35 cellular contexts compared by ENCODE assay signal in genomic region chr20:31449511-31450128, GRCh38. TPM values are rescaled to one million over a fixed set of nuclear protein-coding genes. Genes with fewer than 3 reads are reported as not detected.
"Had no signal": no experiment of that assay in that cellular context is flagged by ENCODE, and none has a peak within 500 bp of the region (broad histone marks: within the 10 kb centered on the region; RNA-seq: fewer than 3 reads in every experiment).

No MANE protein-coding gene starts in this region.

- H3K4me3 ChIP-seq: neural progenitor cell, ovary, psoas muscle, skin epidermis, smooth muscle cell, spleen, stomach, thoracic aorta, thyroid gland, tibial nerve, upper lobe of right lung, uterus had no signal

- H3K27me3 ChIP-seq: neural progenitor cell, ovary, thyroid gland, tibial nerve, uterus had no signal

- H3K4me2 ChIP-seq: neural progenitor cell, smooth muscle cell had no signal

- H3K4me1 Mint-ChIP-seq: naive thymus-derived CD4-positive, alpha-beta T cell; natural killer cell; nephron; neural progenitor cell; stimulated activated effector memory CD8-positive, alpha-beta T cell treated with anti-CD3 and anti-CD28 coated beads, Interleukin-12 subunit alpha, Interleukin-12 subunit beta, amount 100 ng/mL, for 72 hours had no signal

- ATAC-seq: naive thymus-derived CD4-positive, alpha-beta T cell; natural killer cell; psoas muscle; right cardiac atrium; sciatic nerve; stimulated activated effector memory CD8-positive, alpha-beta T cell treated with anti-CD3 and anti-CD28 coated beads, Interleukin-12 subunit alpha, Interleukin-12 subunit beta, amount 100 ng/mL, for 72 hours; stimulated activated naive B cell treated with anti-CD40 and anti-IgM and Interleukin-4, amounts not matched to agents 10 μg/mL and 1 μg/mL and 100 μg/mL, for 72 hours; upper lobe of right lung had no signal

- H3K36me3 Mint-ChIP-seq: naive thymus-derived CD4-positive, alpha-beta T cell; natural killer cell; neural progenitor cell; stimulated activated effector memory CD8-positive, alpha-beta T cell treated with anti-CD3 and anti-CD28 coated beads, Interleukin-12 subunit alpha, Interleukin-12 subunit beta, amount 100 ng/mL, for 72 hours; stimulated activated naive B cell treated with anti-CD40 and anti-IgM and Interleukin-4, amounts not matched to agents 10 μg/mL and 1 μg/mL and 100 μg/mL, for 72 hours had no signal

- H3K27ac Mint-ChIP-seq: naive thymus-derived CD4-positive, alpha-beta T cell; natural killer cell; nephron; neural progenitor cell; progenitor cell of endocrine pancreas; stimulated activated effector memory CD8-positive, alpha-beta T cell treated with anti-CD3 and anti-CD28 coated beads, Interleukin-12 subunit alpha, Interleukin-12 subunit beta, amount 100 ng/mL, for 72 hours; stimulated activated naive B cell treated with anti-CD40 and anti-IgM and Interleukin-4, amounts not matched to agents 10 μg/mL and 1 μg/mL and 100 μg/mL, for 72 hours; stimulated activated naive CD8-positive, alpha-beta T cell treated with anti-CD3 and anti-CD28 coated beads, Interleukin-15, Interleukin-2, amounts not matched to agents 100 ng/mL and 50 ng/mL, for 24 hours had no signal

- H3K27me3 Mint-ChIP-seq: progenitor cell of endocrine pancreas; stimulated activated naive CD8-positive, alpha-beta T cell treated with anti-CD3 and anti-CD28 coated beads, Interleukin-15, Interleukin-2, amounts not matched to agents 100 ng/mL and 50 ng/mL, for 24 hours had no signal

- H3K4me3 Mint-ChIP-seq: naive thymus-derived CD4-positive, alpha-beta T cell; natural killer cell; nephron; neural progenitor cell; stimulated activated effector memory CD8-positive, alpha-beta T cell treated with anti-CD3 and anti-CD28 coated beads, Interleukin-12 subunit alpha, Interleukin-12 subunit beta, amount 100 ng/mL, for 72 hours; stimulated activated naive B cell treated with anti-CD40 and anti-IgM and Interleukin-4, amounts not matched to agents 10 μg/mL and 1 μg/mL and 100 μg/mL, for 72 hours; stimulated activated naive CD8-positive, alpha-beta T cell treated with anti-CD3 and anti-CD28 coated beads, Interleukin-15, Interleukin-2, amounts not matched to agents 100 ng/mL and 50 ng/mL, for 24 hours had no signal

- H3K79me2 ChIP-seq: parathyroid adenoma had no signal

- H3K36me3 ChIP-seq: neural progenitor cell, ovary, spleen, stomach, thoracic aorta, thyroid gland, tibial nerve, upper lobe of right lung, uterus had no signal

- DNase-seq: naive thymus-derived CD4-positive, alpha-beta T cell; natural killer cell; occipital lobe; ovary; posterior cingulate gyrus; psoas muscle; right cardiac atrium; spleen; stimulated activated CD4-positive, alpha-beta T cell treated with anti-CD3 and anti-CD28 coated beads, Interleukin-12 subunit alpha, Interleukin-12 subunit beta, amount 100 ng/mL, for 4 hours; stimulated activated CD4-positive, alpha-beta T cell treated with anti-CD3 and anti-CD28 coated beads, Interleukin-1b, Interleukin-23, amount 100 ng/mL, for 48 hours; stimulated activated CD4-positive, alpha-beta T cell treated with anti-CD3 and anti-CD28 coated beads, Interleukin-4, amount 100 ng/mL, for 1 hour; stimulated activated naive B cell treated with anti-CD40 and anti-IgM and Interleukin-4, amounts not matched to agents 10 μg/mL and 1 μg/mL and 100 μg/mL, for 72 hours; stimulated activated naive CD4-positive, alpha-beta T cell treated with Interleukin-2 at 50 U/mL for 16 hours; stomach; thyroid gland; trophoblast cell; upper lobe of right lung; uterus had no signal

- H3K9me3 ChIP-seq: ovary, psoas muscle, spleen, stomach, thoracic aorta, thyroid gland, upper lobe of right lung, uterus had no signal

- H3K9me3 Mint-ChIP-seq: naive thymus-derived CD4-positive, alpha-beta T cell; natural killer cell; stimulated activated effector memory CD8-positive, alpha-beta T cell treated with anti-CD3 and anti-CD28 coated beads, Interleukin-12 subunit alpha, Interleukin-12 subunit beta, amount 100 ng/mL, for 72 hours; stimulated activated naive CD8-positive, alpha-beta T cell treated with anti-CD3 and anti-CD28 coated beads, Interleukin-15, Interleukin-2, amounts not matched to agents 100 ng/mL and 50 ng/mL, for 24 hours had no signal

- H3K27ac ChIP-seq: neural progenitor cell, ovary, parathyroid adenoma, psoas muscle, skin epidermis, spleen, stomach, thoracic aorta, thyroid gland, tibial nerve, upper lobe of right lung, uterus had no signal

- H2AFZ ChIP-seq: neural progenitor cell, parathyroid adenoma had no signal

- H3K4me1 ChIP-seq: neural progenitor cell, parathyroid adenoma, psoas muscle, spleen, stomach, thyroid gland, tibial nerve, upper lobe of right lung, uterus had no signal

RNA-seq across cellular contexts. Expression of gene DEFB123, which starts 9.2 kb away (rescaled TPM):
- total RNA-seq: naive thymus-derived CD4-positive, alpha-beta T cell; natural killer cell; occipital lobe; osteoblast; ovary; progenitor cell of endocrine pancreas; psoas muscle; renal cortical epithelial cell; right cardiac atrium; sciatic nerve; smooth muscle cell; spleen; stomach; subcutaneous adipose tissue; temporal lobe; thoracic aorta; tibial nerve; upper lobe of right lung; urinary bladder; uterus had no signal
- polyA plus RNA-seq: naive thymus-derived CD4-positive, alpha-beta T cell; neural cell; ovary; psoas muscle; right cardiac atrium; smooth muscle cell; spleen; stomach; urinary bladder had no signal

RNA-seq across cellular contexts. Expression of gene DEFB124, which starts 25.3 kb away (rescaled TPM):
- total RNA-seq: naive thymus-derived CD4-positive, alpha-beta T cell; natural killer cell; occipital lobe; osteoblast; progenitor cell of endocrine pancreas; psoas muscle; renal cortical epithelial cell; right cardiac atrium; smooth muscle cell; spleen; subcutaneous adipose tissue; temporal lobe; thoracic aorta; thyroid gland; tibial nerve; upper lobe of right lung; urinary bladder had no signal
- polyA plus RNA-seq: naive thymus-derived CD4-positive, alpha-beta T cell; neural cell; right cardiac atrium; smooth muscle cell had no signal

RNA-seq across cellular contexts. Expression of gene REM1, which starts 25.5 kb away (rescaled TPM):
- total RNA-seq: naive thymus-derived CD4-positive, alpha-beta T cell; natural killer cell; occipital lobe; osteoblast; progenitor cell of endocrine pancreas; renal cortical epithelial cell; temporal lobe had no signal
- polyA plus RNA-seq: naive thymus-derived CD4-positive, alpha-beta T cell; neural cell had no signal

RNA-seq across cellular contexts. Expression of gene DEFB121, which starts 43.6 kb away (rescaled TPM):
- total RNA-seq: naive thymus-derived CD4-positive, alpha-beta T cell; natural killer cell; occipital lobe; osteoblast; ovary; progenitor cell of endocrine pancreas; psoas muscle; renal cortical epithelial cell; right cardiac atrium; sciatic nerve; smooth muscle cell; spleen; stomach; subcutaneous adipose tissue; temporal lobe; thoracic aorta; thyroid gland; tibial nerve; upper lobe of right lung; urinary bladder; uterus had no signal
- polyA plus RNA-seq: naive thymus-derived CD4-positive, alpha-beta T cell; neural cell; ovary; psoas muscle; right cardiac atrium; smooth muscle cell; spleen; stomach; urinary bladder had no signal

RNA-seq across cellular contexts. Expression of gene DEFB119, which starts 59.2 kb away (rescaled TPM):
- total RNA-seq: naive thymus-derived CD4-positive, alpha-beta T cell; natural killer cell; occipital lobe; osteoblast; ovary; progenitor cell of endocrine pancreas; psoas muscle; renal cortical epithelial cell; right cardiac atrium; sciatic nerve; smooth muscle cell; spleen; stomach; subcutaneous adipose tissue; temporal lobe; thoracic aorta; tibial nerve; upper lobe of right lung; urinary bladder; uterus had no signal
- polyA plus RNA-seq: naive thymus-derived CD4-positive, alpha-beta T cell; neural cell; ovary; psoas muscle; right cardiac atrium; smooth muscle cell; spleen; stomach; urinary bladder had no signal
